22 cellular contexts compared by ENCODE assay signal in the genomic region with DNA sequence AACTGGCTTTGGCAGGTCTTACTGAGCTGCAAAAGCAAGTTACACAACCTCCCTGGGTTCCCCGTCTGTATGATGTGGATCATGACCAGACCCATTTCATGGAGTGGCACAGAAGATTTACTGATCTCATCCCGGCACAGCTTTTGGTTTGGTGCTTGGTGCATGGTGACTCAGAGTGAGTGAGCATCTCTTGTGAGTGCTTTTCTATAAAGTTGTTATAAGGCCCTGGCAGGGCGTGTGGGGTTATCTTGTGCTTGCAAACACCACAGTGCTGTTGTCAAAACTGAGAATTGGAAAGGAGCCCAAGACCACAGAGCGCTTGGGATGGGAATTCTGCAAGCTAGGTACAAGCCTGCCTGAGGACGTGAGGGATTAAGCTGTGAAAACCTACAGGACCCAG.
DNase-seq lines count a peak whose midpoint lies in the region; ATAC-seq, FAIRE-seq and TF ChIP-seq lines count a peak whose summit lies in the region.
"Had no signal": no experiment of that assay in that cellular context is flagged by ENCODE, and none has a peak within 500 bp of the region (broad histone marks: within the 10 kb centered on the region; RNA-seq: fewer than 3 reads in every experiment).

No MANE protein-coding gene starts in this region.

- peaks cover 64% of the 10 kb centered on the region for H3K27me3 Mint-ChIP-seq in Calu3 (ENCODE audit: unreplicated experiment)

- CTCF ChIA-PET in K562 (lab: Yijun Ruan, JAX; ENCODE audit: low intra/inter-chr PET ratio): no interaction called here
- CTCF ChIA-PET in Calu3 (lab: Charles Lee): no interaction called here

- WGBS in GM23248 (ENCODE audit: low coverage in 1 of 2, low lambda C conversion rate in 2 of 2, missing lambda C conversion rate in 2 of 2), 2 experiments: 54 to 60% methylated on average over 5 of the region's 5 CpGs
- 0% methylated on average over 5 of the region's 5 CpGs for WGBS in K562 (ENCODE audit: insufficient coverage, low coverage, missing lambda C conversion rate)

- TF ChIP-seq CTCF in K562 (IDR thresholded peaks at IDR 0.05 in 2 of 3, conservative IDR thresholded peaks at IDR 0.05 in 1 of 3; ENCODE audit: insufficient read depth in 2 of 3, low read depth in 1 of 3, low read length in 3 of 3): no peak
- no peak for TF ChIP-seq CTCF in fibroblast of villous mesenchyme (IDR thresholded peaks at IDR 0.05; ENCODE audit: insufficient read depth, low read depth, low read length)
- no peak for TF ChIP-seq CTCF in Calu3 (IDR thresholded peaks at IDR 0.05; ENCODE audit: unreplicated experiment)

- POLR2A ChIA-PET in K562 (lab: Yijun Ruan, JAX): no interaction called here

- H3K4me2 ChIP-seq in GM23248 (ENCODE audit: unreplicated experiment) (no peak overlapping the region), K562 (ENCODE audit: insufficient read depth, low read length) (no peak overlapping the region)
- H3K4me2 ChIP-seq: A549; BLaER1 treated with 17β-estradiol and CSF1 and Interleukin-3, amounts not matched to agents 10 nM and 100 nM had no signal

- H3K27ac ChIP-seq in GM23248 (no peak overlapping the region), K562 (ENCODE audit: extremely low read depth, low read depth, low read length) (no peak overlapping the region)
- H3K27ac ChIP-seq: A549; BLaER1 treated with 17β-estradiol and CSF1 and Interleukin-3, amounts not matched to agents 10 nM and 100 nM; SK-N-MC had no signal

- no peaks in the 10 kb centered on the region for H4K20me1 ChIP-seq in GM23248 (ENCODE audit: insufficient read depth)
- H4K20me1 ChIP-seq in K562 (replicated peaks; ENCODE audit: control insufficient read depth, insufficient read depth, low read length): no peaks in the 10 kb centered on the region
- H4K20me1 ChIP-seq: BLaER1 treated with 17β-estradiol and CSF1 and Interleukin-3, amounts not matched to agents 10 nM and 100 nM had no signal

- H3K4me3 ChIP-seq in GM23248 (no peak overlapping the region), K562 (no peak overlapping the region), fibroblast of villous mesenchyme (ENCODE audit: low read depth, low read length) (no peak overlapping the region)
- H3K4me3 ChIP-seq: A549; BLaER1 treated with 17β-estradiol and CSF1 and Interleukin-3, amounts not matched to agents 10 nM and 100 nM; SK-N-MC had no signal

- H3K79me2 ChIP-seq in GM23248 (ENCODE audit: insufficient read depth) (no peaks in the 10 kb centered on the region), K562 (ENCODE audit: control insufficient read depth, insufficient read depth, low read length) (no peaks in the 10 kb centered on the region)

- no peak overlapping the region for H2AFZ ChIP-seq in GM23248
- no peak overlapping the region for H2AFZ ChIP-seq in K562 (ENCODE audit: low read depth, low read length)

- H3K36me3 Mint-ChIP-seq in Calu3 (ENCODE audit: insufficient read depth, unreplicated experiment): no peaks in the 10 kb centered on the region
- H3K36me3 Mint-ChIP-seq: CD8-positive, alpha-beta memory T cell had no signal

- H3K9me3 ChIP-seq in GM23248 (ENCODE audit: low read depth) (no peaks in the 10 kb centered on the region), K562 (replicated peaks; ENCODE audit: control insufficient read depth, insufficient read depth, low read depth, low read length) (no peaks in the 10 kb centered on the region)
- H3K9me3 ChIP-seq: A549; BLaER1 treated with 17β-estradiol and CSF1 and Interleukin-3, amounts not matched to agents 10 nM and 100 nM had no signal

- no peak overlapping the region for H3K4me3 Mint-ChIP-seq in Calu3 (ENCODE audit: low read depth, unreplicated experiment)
- H3K4me3 Mint-ChIP-seq: CD8-positive, alpha-beta memory T cell had no signal

- H3F3A ChIP-seq in GM23248 (ENCODE audit: insufficient read depth): no peaks in the 10 kb centered on the region

- peak; percentile 3 for DNase-seq in GM23248
- peak; percentile 10 for DNase-seq in OCI-M1 (lab: John Stamatoyannopoulos, UW)
- no peak for DNase-seq in K562 (ENCODE audit: extremely low read depth in 1 of 4, low spot score in 3 of 4)
- peak; percentile 1 for DNase-seq in fibroblast of villous mesenchyme (ENCODE audit: low read depth)
- no peak for DNase-seq in Calu3
- DNase-seq in HCEC 1CT: no peak
- no peak for DNase-seq in GM03348 (ENCODE audit: low spot score)
- no peak for DNase-seq in SHP77 (lab: John Stamatoyannopoulos, UW)
- DNase-seq: CD8-positive, alpha-beta memory T cell; DND-41; GDM1; KBM-7; MM.1S; NCI-H1105; NCI-H187; NCI-H446; NCI-H69 had no signal

- no peaks in the 10 kb centered on the region for H3K36me3 ChIP-seq in GM23248 (ENCODE audit: low read depth)
- no peaks in the 10 kb centered on the region for H3K36me3 ChIP-seq in K562 (ENCODE audit: control insufficient read depth, insufficient read depth, low read length)
- H3K36me3 ChIP-seq: BLaER1 treated with 17β-estradiol and CSF1 and Interleukin-3, amounts not matched to agents 10 nM and 100 nM had no signal

- H3K27me3 ChIP-seq in GM23248 (replicated peaks; ENCODE audit: insufficient read depth): no peaks in the 10 kb centered on the region
- no peaks in the 10 kb centered on the region for H3K27me3 ChIP-seq in K562 (ENCODE audit: control insufficient read depth in 2 of 2, insufficient read depth in 2 of 2, low read length in 2 of 2)
- H3K27me3 ChIP-seq: BLaER1 treated with 17β-estradiol and CSF1 and Interleukin-3, amounts not matched to agents 10 nM and 100 nM had no signal

- TF ChIP-seq POLR2A in K562 (conservative IDR thresholded peaks at IDR 0.05): no peak

- no peaks in the 10 kb centered on the region for H3K9me1 ChIP-seq in K562 (ENCODE audit: control insufficient read depth, insufficient read depth, low read length)

- H3K9me2 ChIP-seq in GM23248 (ENCODE audit: insufficient read depth): no peaks in the 10 kb centered on the region

- intact Hi-C loops in K562 (cut with micrococcal nuclease) (no loop called here), Calu3 (cut with micrococcal nuclease; ENCODE audit: unreplicated experiment) (no loop called here)

- no peak for TF ChIP-seq EP300 in K562 (IDR thresholded peaks at IDR 0.05; ENCODE audit: low read length)

- in situ Hi-C loops in GM23248 (cut with MboI): no loop called here
- in situ Hi-C loops in K562 (cut with MboI): no loop called here

- no peak for TF ChIP-seq RAD21 in K562 (CRISPR knock-in tag; conservative IDR thresholded peaks at IDR 0.05 in 1 of 2, IDR thresholded peaks at IDR 0.05 in 1 of 2)

- no peaks in the 10 kb centered on the region for H3K9me3 Mint-ChIP-seq in Calu3 (ENCODE audit: low read depth, unreplicated experiment)

- FAIRE-seq in K562 (lab: Jason Lieb, UNC): no peak
- FAIRE-seq: A549, GM12891 had no signal

- BruUV-seq in K562 (replicated peaks; lab: Mats Ljungman, UMichigan) (no TSS peak), Calu3 (replicated peaks; lab: Mats Ljungman, UMichigan) (no TSS peak)

- no peaks in the 10 kb centered on the region for H3K4me1 ChIP-seq in GM23248 (ENCODE audit: insufficient read depth)
- H3K4me1 ChIP-seq in K562 (replicated peaks in 1 of 2; ENCODE audit: control insufficient read depth in 2 of 2, insufficient read depth in 2 of 2, low read length in 2 of 2): no peaks in the 10 kb centered on the region

- no peaks in the 10 kb centered on the region for H3K4me1 Mint-ChIP-seq in Calu3 (ENCODE audit: low read depth, unreplicated experiment)
- H3K4me1 Mint-ChIP-seq: CD8-positive, alpha-beta memory T cell had no signal

- no peak overlapping the region for H3K27ac Mint-ChIP-seq in Calu3 (ENCODE audit: unreplicated experiment)
- H3K27ac Mint-ChIP-seq: CD8-positive, alpha-beta memory T cell had no signal

- H3K9ac ChIP-seq in GM23248 (no peak overlapping the region), K562 (ENCODE audit: insufficient read depth in 1 of 2, low read depth in 2 of 2, low read length in 2 of 2) (no peak overlapping the region)
- H3K9ac ChIP-seq: BLaER1 treated with 17β-estradiol and CSF1 and Interleukin-3, amounts not matched to agents 10 nM and 100 nM had no signal

- no peak for ATAC-seq in K562
- ATAC-seq: A549, Right ventricle myocardium inferior had no signal

TF ChIP-seq in K562, 482 proteins besides CTCF, POLR2A, EP300 and RAD21:
- TF ChIP-seq CCAR2 (IDR thresholded peaks at IDR 0.05; ENCODE audit: low read depth, low read length) (no peak), SPI1 (IDR thresholded peaks at IDR 0.05; ENCODE audit: borderline replicate concordance, low read depth, low read length) (no peak), FOSL1 (tag; conservative IDR thresholded peaks at IDR 0.05) (peak; percentile 44; the same call in 1 of the 2 replicates), POLR2G (IDR thresholded peaks at IDR 0.05; ENCODE audit: low read depth, low read length) (no peak), JUNB (CRISPR knock-in tag; conservative IDR thresholded peaks at IDR 0.05) (no peak), GATA2 (CRISPR knock-in tag; IDR thresholded peaks at IDR 0.05) (no peak), NCOA4 (IDR thresholded peaks at IDR 0.05; ENCODE audit: partially characterized antibody) (no peak)

Comparison
In these comparisons a context has a peak if more than half of its experiments do, and no peak if none do; other contexts are left out.
1. DNase-seq: peak in GM23248 (single experiment), OCI-M1 (single experiment) and fibroblast of villous mesenchyme (single experiment); none in K562 (0 of 4), Calu3 (single experiment), HCEC 1CT (single experiment), GM03348 (single experiment) and SHP77 (0 of 2).